23 cellular contexts compared by ENCODE assay signal in the genomic region with DNA sequence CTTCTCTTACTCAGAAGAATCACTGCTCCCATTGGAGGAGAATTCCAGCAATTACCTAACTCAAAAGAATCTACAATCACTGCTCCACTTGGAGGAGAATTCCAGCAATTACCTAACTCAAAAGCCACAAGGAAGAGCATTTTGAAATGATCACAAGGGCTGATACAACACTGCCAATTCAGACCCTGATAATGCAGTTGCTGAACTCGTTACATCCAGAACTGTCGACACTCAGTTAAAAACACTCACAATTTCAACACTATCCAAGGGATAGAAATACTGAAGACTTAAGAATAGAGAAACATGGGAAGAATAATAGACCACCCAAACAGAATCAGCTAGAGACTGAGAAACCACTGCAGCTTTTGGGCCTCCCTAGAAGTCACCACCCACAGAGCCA.
"Had no signal": no experiment of that assay in that cellular context is flagged by ENCODE, and none has a peak within 500 bp of the region (broad histone marks: within the 10 kb centered on the region; RNA-seq: fewer than 3 reads in every experiment).

No MANE protein-coding gene starts in this region.

- H3K4me3 ChIP-seq: gastrocnemius medialis, heart left ventricle, hepatocyte, lung, ovary, right lobe of liver, suprapubic skin had no signal

- H3K36me3 Mint-ChIP-seq: memory B cell; naive B cell; stimulated activated naive B cell treated with anti-CD40 and anti-IgM and Interleukin-4, amounts not matched to agents 10 μg/mL and 1 μg/mL and 100 μg/mL, for 72 hours; type B pancreatic cell had no signal

- H3K27me3 ChIP-seq: heart left ventricle, hepatocyte, ovary, right lobe of liver, suprapubic skin had no signal

- ATAC-seq: effector memory CD8-positive, alpha-beta T cell; gastrocnemius medialis; left lobe of liver; right lobe of liver; stimulated activated naive B cell treated with anti-CD40 and anti-IgM and Interleukin-4, amounts not matched to agents 10 μg/mL and 1 μg/mL and 100 μg/mL, for 72 hours had no signal

- H3K9me3 Mint-ChIP-seq: effector memory CD8-positive, alpha-beta T cell; nephron progenitor cell; stimulated activated naive B cell treated with anti-CD40 and anti-IgM and Interleukin-4, amounts not matched to agents 10 μg/mL and 1 μg/mL and 100 μg/mL, for 72 hours; stimulated activated naive CD8-positive, alpha-beta T cell treated with anti-CD3 and anti-CD28 coated beads, Interleukin-15, Interleukin-2, amounts not matched to agents 100 ng/mL and 50 ng/mL, for 24 hours; type B pancreatic cell had no signal

- H3K27ac Mint-ChIP-seq: effector memory CD8-positive, alpha-beta T cell; memory B cell; naive B cell; nephron progenitor cell; progenitor cell of endocrine pancreas; stimulated activated naive B cell treated with anti-CD40 and anti-IgM and Interleukin-4, amounts not matched to agents 10 μg/mL and 1 μg/mL and 100 μg/mL, for 72 hours; stimulated activated naive CD8-positive, alpha-beta T cell treated with anti-CD3 and anti-CD28 coated beads, Interleukin-15, Interleukin-2, amounts not matched to agents 100 ng/mL and 50 ng/mL, for 24 hours; type B pancreatic cell had no signal

- H2AFZ ChIP-seq: hepatocyte had no signal

- H3K4me1 Mint-ChIP-seq: memory B cell; naive B cell; stimulated activated naive B cell treated with anti-CD40 and anti-IgM and Interleukin-4, amounts not matched to agents 10 μg/mL and 1 μg/mL and 100 μg/mL, for 72 hours had no signal

- H3K4me2 ChIP-seq: hepatocyte had no signal

- H3K9me3 ChIP-seq: gastrocnemius medialis, heart left ventricle, ovary, right lobe of liver, suprapubic skin had no signal

- H3K4me1 ChIP-seq: gastrocnemius medialis, right lobe of liver had no signal

- H3K36me3 ChIP-seq: gastrocnemius medialis, ovary, right lobe of liver, suprapubic skin had no signal

- DNase-seq: caudate nucleus; cerebellar nuclear complex; cortex of kidney; effector memory CD8-positive, alpha-beta T cell; foreskin fibroblast; gastrocnemius medialis; heart left ventricle; kidney; naive B cell; nephron progenitor cell; occipital lobe; ovary; right lobe of liver; stimulated activated CD4-positive, alpha-beta T cell treated with anti-CD3 and anti-CD28 coated beads, Interleukin-2, amount 100 ng/mL, for 48 hours; stimulated activated naive B cell treated with anti-CD40 and anti-IgM and Interleukin-4, amounts not matched to agents 10 μg/mL and 1 μg/mL and 100 μg/mL, for 72 hours had no signal

- H3K4me3 Mint-ChIP-seq: effector memory CD8-positive, alpha-beta T cell; memory B cell; naive B cell; nephron progenitor cell; stimulated activated naive B cell treated with anti-CD40 and anti-IgM and Interleukin-4, amounts not matched to agents 10 μg/mL and 1 μg/mL and 100 μg/mL, for 72 hours; stimulated activated naive CD8-positive, alpha-beta T cell treated with anti-CD3 and anti-CD28 coated beads, Interleukin-15, Interleukin-2, amounts not matched to agents 100 ng/mL and 50 ng/mL, for 24 hours; type B pancreatic cell had no signal

- H3K27ac ChIP-seq: gastrocnemius medialis, heart left ventricle, hepatocyte, ovary, right lobe of liver, suprapubic skin had no signal

- H3K79me2 ChIP-seq: hepatocyte had no signal
